ENCODE assay signal across 14 cellular contexts in the genomic region with DNA sequence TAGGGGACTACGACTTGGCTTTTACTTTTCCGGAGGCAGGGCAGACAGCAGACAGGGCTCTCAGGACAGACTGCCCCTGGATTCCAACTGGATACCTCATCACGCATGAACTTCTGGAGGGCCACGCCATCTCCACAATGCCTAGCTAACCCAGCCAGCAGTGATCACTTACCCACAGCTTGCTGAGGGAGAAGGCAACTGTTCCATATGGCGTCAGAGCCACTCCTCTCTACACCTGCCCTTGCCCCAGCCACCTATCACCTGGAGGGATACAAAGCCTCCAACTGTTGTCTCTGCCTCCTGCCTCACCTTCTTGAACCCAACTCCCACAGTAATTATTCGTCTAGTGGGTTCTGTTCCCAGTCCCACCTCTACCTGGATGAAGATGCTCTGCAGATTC. TPM values are rescaled to one million over a fixed set of nuclear protein-coding genes. Genes with fewer than 3 reads are reported as not detected.
DNase-seq lines count a peak whose midpoint lies in the region; ATAC-seq and TF ChIP-seq lines count a peak whose summit lies in the region.
"Had no signal": no experiment of that assay in that cellular context is flagged by ENCODE, and none has a peak within 500 bp of the region (broad histone marks: within the 10 kb centered on the region; RNA-seq: fewer than 3 reads in every experiment).

No MANE protein-coding gene starts in this region.

- CTCF ChIA-PET in activated CD4-positive, alpha-beta T cell treated with anti-CD3 and anti-CD28 coated beads for 36 hours (lab: Charles Lee), result no interaction called here

- H3K27me3 Mint-ChIP-seq in activated CD4-positive, alpha-beta T cell treated with anti-CD3 and anti-CD28 coated beads for 36 hours, result no peaks in the 10 kb centered on the region
- no peaks in the 10 kb centered on the region for H3K27me3 Mint-ChIP-seq in activated naive CD8-positive, alpha-beta T cell treated with anti-CD3 and anti-CD28 coated beads, Interleukin-2, amount 10 ng/mL, durations not matched to agents 7 days and 5 days
- no peaks in the 10 kb centered on the region for H3K27me3 Mint-ChIP-seq in activated naive CD8-positive, alpha-beta T cell treated with anti-CD3 and anti-CD28 coated beads for 36 hours
- H3K27me3 Mint-ChIP-seq in activated T-helper 17 cell treated with anti-CD3 and anti-CD28 coated beads, Interleukin-2, amount 50 U/mL, for 72 hours, result no peaks in the 10 kb centered on the region
- no peaks in the 10 kb centered on the region for H3K27me3 Mint-ChIP-seq in progenitor cell of endocrine pancreas

- no peak for TF ChIP-seq CTCF in progenitor cell of endocrine pancreas (IDR thresholded peaks at IDR 0.05; ENCODE audit: unreplicated experiment)

- peaks cover 32% of the 10 kb centered on the region for H3K4me1 Mint-ChIP-seq in activated CD4-positive, alpha-beta T cell treated with anti-CD3 and anti-CD28 coated beads for 36 hours
- peaks cover 18% of the 10 kb centered on the region for H3K4me1 Mint-ChIP-seq in activated naive CD8-positive, alpha-beta T cell treated with anti-CD3 and anti-CD28 coated beads, Interleukin-2, amount 10 ng/mL, durations not matched to agents 7 days and 5 days
- peaks cover 30% of the 10 kb centered on the region for H3K4me1 Mint-ChIP-seq in activated naive CD8-positive, alpha-beta T cell treated with anti-CD3 and anti-CD28 coated beads for 36 hours
- peaks cover 23% of the 10 kb centered on the region for H3K4me1 Mint-ChIP-seq in activated T-helper 17 cell treated with anti-CD3 and anti-CD28 coated beads, Interleukin-2, amount 50 U/mL, for 72 hours
- no peaks in the 10 kb centered on the region for H3K4me1 Mint-ChIP-seq in progenitor cell of endocrine pancreas (ENCODE audit: low read depth)
- H3K4me1 Mint-ChIP-seq: H9 had no signal

- no peak for ATAC-seq in activated CD4-positive, alpha-beta T cell treated with anti-CD3 and anti-CD28 coated beads for 36 hours
- no peak for ATAC-seq in activated naive CD8-positive, alpha-beta T cell treated with anti-CD3 and anti-CD28 coated beads, Interleukin-2, amount 10 ng/mL, durations not matched to agents 7 days and 5 days (ENCODE audit: low read depth)
- no peak for ATAC-seq in activated T-helper 17 cell treated with anti-CD3 and anti-CD28 coated beads, Interleukin-2, amount 50 U/mL, for 72 hours (replicated peaks)
- no peak for ATAC-seq in GM19023 (IDR thresholded peaks at IDR 0.05; ENCODE audit: unreplicated experiment)
- ATAC-seq: HepG2, PC-3 had no signal

- intact Hi-C loops in activated CD4-positive, alpha-beta T cell treated with anti-CD3 and anti-CD28 coated beads for 36 hours (cut with DNase I, micrococcal nuclease), result loop anchor here in 1 of 2 experiments (2.0 kb wide), 1 partner anchor 19 kb away; a partner anchor contains a TSS

- no peaks in the 10 kb centered on the region for H3K9me3 Mint-ChIP-seq in activated CD4-positive, alpha-beta T cell treated with anti-CD3 and anti-CD28 coated beads for 36 hours (ENCODE audit: low read depth)
- no peaks in the 10 kb centered on the region for H3K9me3 Mint-ChIP-seq in activated naive CD8-positive, alpha-beta T cell treated with anti-CD3 and anti-CD28 coated beads, Interleukin-2, amount 10 ng/mL, durations not matched to agents 7 days and 5 days
- H3K9me3 Mint-ChIP-seq in activated naive CD8-positive, alpha-beta T cell treated with anti-CD3 and anti-CD28 coated beads for 36 hours, result no peaks in the 10 kb centered on the region
- peaks cover 3% of the 10 kb centered on the region for H3K9me3 Mint-ChIP-seq in activated T-helper 17 cell treated with anti-CD3 and anti-CD28 coated beads, Interleukin-2, amount 50 U/mL, for 72 hours
- H3K9me3 Mint-ChIP-seq in progenitor cell of endocrine pancreas (ENCODE audit: low read depth), result no peaks in the 10 kb centered on the region
- H3K9me3 Mint-ChIP-seq: H9 had no signal

- no peak overlapping the region for H3K4me3 Mint-ChIP-seq in activated CD4-positive, alpha-beta T cell treated with anti-CD3 and anti-CD28 coated beads for 36 hours
- H3K4me3 Mint-ChIP-seq in activated naive CD8-positive, alpha-beta T cell treated with anti-CD3 and anti-CD28 coated beads, Interleukin-2, amount 10 ng/mL, durations not matched to agents 7 days and 5 days, result no peak overlapping the region
- no peak overlapping the region for H3K4me3 Mint-ChIP-seq in activated naive CD8-positive, alpha-beta T cell treated with anti-CD3 and anti-CD28 coated beads for 36 hours
- no peak overlapping the region for H3K4me3 Mint-ChIP-seq in activated T-helper 17 cell treated with anti-CD3 and anti-CD28 coated beads, Interleukin-2, amount 50 U/mL, for 72 hours
- no peak overlapping the region for H3K4me3 Mint-ChIP-seq in progenitor cell of endocrine pancreas (ENCODE audit: low read depth)
- H3K4me3 Mint-ChIP-seq: H9 had no signal

- peaks cover 56% of the 10 kb centered on the region for H3K36me3 Mint-ChIP-seq in activated CD4-positive, alpha-beta T cell treated with anti-CD3 and anti-CD28 coated beads for 36 hours (ENCODE audit: low read depth)
- peaks cover 26% of the 10 kb centered on the region for H3K36me3 Mint-ChIP-seq in activated naive CD8-positive, alpha-beta T cell treated with anti-CD3 and anti-CD28 coated beads, Interleukin-2, amount 10 ng/mL, durations not matched to agents 7 days and 5 days
- peaks cover 46% of the 10 kb centered on the region for H3K36me3 Mint-ChIP-seq in activated naive CD8-positive, alpha-beta T cell treated with anti-CD3 and anti-CD28 coated beads for 36 hours
- H3K36me3 Mint-ChIP-seq in activated T-helper 17 cell treated with anti-CD3 and anti-CD28 coated beads, Interleukin-2, amount 50 U/mL, for 72 hours (ENCODE audit: low read depth), result peaks cover 95% of the 10 kb centered on the region
- H3K36me3 Mint-ChIP-seq in progenitor cell of endocrine pancreas (ENCODE audit: insufficient read depth), result peaks cover 14% of the 10 kb centered on the region

- no peak for DNase-seq in activated CD4-positive, alpha-beta T cell treated with anti-CD3 and anti-CD28 coated beads for 36 hours
- DNase-seq in activated CD4-positive, alpha-beta T cell treated with anti-CD3 and anti-CD28 coated beads for 1 hour, result no peak
- peak; percentile 19 for DNase-seq in activated naive CD8-positive, alpha-beta T cell treated with anti-CD3 and anti-CD28 coated beads, Interleukin-2, amount 10 ng/mL, durations not matched to agents 7 days and 5 days
- DNase-seq in activated naive CD8-positive, alpha-beta T cell treated with anti-CD3 and anti-CD28 coated beads for 36 hours, result no peak
- DNase-seq in progenitor cell of endocrine pancreas (ENCODE audit: low spot score, unreplicated experiment) (no peak), NCI-H82 treated with DMSO at 0.1 percent for 48 hours (lab: John Stamatoyannopoulos, UW; ENCODE audit: unreplicated experiment) (no peak)
- DNase-seq: H9, MM.1S, NCI-H1105 treated with DMSO at 0.1 percent for 48 hours, NCI-H187, PC-3 had no signal

- POLR2A ChIA-PET in activated CD4-positive, alpha-beta T cell treated with anti-CD3 and anti-CD28 coated beads for 36 hours (lab: Charles Lee), result no interaction called here
- POLR2A ChIA-PET in activated naive CD8-positive, alpha-beta T cell treated with anti-CD3 and anti-CD28 coated beads, Interleukin-2, amount 10 ng/mL, durations not matched to agents 7 days and 5 days (lab: Charles Lee), result no interaction called here

- H3K27ac Mint-ChIP-seq in activated CD4-positive, alpha-beta T cell treated with anti-CD3 and anti-CD28 coated beads for 36 hours, result peak overlapping the region; percentile 59
- H3K27ac Mint-ChIP-seq in activated naive CD8-positive, alpha-beta T cell treated with anti-CD3 and anti-CD28 coated beads, Interleukin-2, amount 10 ng/mL, durations not matched to agents 7 days and 5 days, result no peak overlapping the region
- H3K27ac Mint-ChIP-seq in activated naive CD8-positive, alpha-beta T cell treated with anti-CD3 and anti-CD28 coated beads for 36 hours, result no peak overlapping the region
- peak overlapping the region; percentile 16 for H3K27ac Mint-ChIP-seq in activated T-helper 17 cell treated with anti-CD3 and anti-CD28 coated beads, Interleukin-2, amount 50 U/mL, for 72 hours
- peak overlapping the region; percentile 10 for H3K27ac Mint-ChIP-seq in progenitor cell of endocrine pancreas
- H3K27ac Mint-ChIP-seq: H9 had no signal

RNA-seq across cellular contexts. Expression of a gene that starts 8.8 kb away (rescaled TPM):
- total RNA-seq in activated CD4-positive, alpha-beta T cell treated with anti-CD3 and anti-CD28 coated beads for 36 hours, result 100 to 1,000 TPM; 110 to 127 TPM
- total RNA-seq in activated naive CD8-positive, alpha-beta T cell treated with anti-CD3 and anti-CD28 coated beads, Interleukin-2, amount 10 ng/mL, durations not matched to agents 7 days and 5 days, result 100 to 1,000 TPM; 113 to 117 TPM
- total RNA-seq in activated naive CD8-positive, alpha-beta T cell treated with anti-CD3 and anti-CD28 coated beads for 36 hours, result 100 to 1,000 TPM; 123 to 134 TPM
- 100 to 1,000 TPM in 1 of 2 donors, 10 to 100 TPM in 1; 98.8 to 171 TPM for total RNA-seq in activated T-helper 17 cell treated with anti-CD3 and anti-CD28 coated beads, Interleukin-2, amount 50 U/mL, for 72 hours
- 77.7 and 82.2 TPM in 2 replicates for total RNA-seq in progenitor cell of endocrine pancreas

RNA-seq across cellular contexts. Expression of a gene that starts 8.9 kb away (rescaled TPM):
- 10 to 100 TPM; 11.8 to 13.4 TPM for total RNA-seq in activated CD4-positive, alpha-beta T cell treated with anti-CD3 and anti-CD28 coated beads for 36 hours
- total RNA-seq in activated naive CD8-positive, alpha-beta T cell treated with anti-CD3 and anti-CD28 coated beads, Interleukin-2, amount 10 ng/mL, durations not matched to agents 7 days and 5 days, result 10 to 100 TPM in 1 of 2 experiments, 1 to 10 TPM in 1; 8.6 to 11.1 TPM
- 10 to 100 TPM; 32.5 to 34.6 TPM for total RNA-seq in activated naive CD8-positive, alpha-beta T cell treated with anti-CD3 and anti-CD28 coated beads for 36 hours
- total RNA-seq in activated T-helper 17 cell treated with anti-CD3 and anti-CD28 coated beads, Interleukin-2, amount 50 U/mL, for 72 hours, result 10 to 100 TPM in 1 of 2 donors, 1 to 10 TPM in 1; 9.0 to 22.2 TPM
- total RNA-seq in progenitor cell of endocrine pancreas, result 7.3 and 8.7 TPM in 2 replicates

RNA-seq across cellular contexts. Expression of a gene that starts 18.8 kb away (rescaled TPM):
- total RNA-seq in activated CD4-positive, alpha-beta T cell treated with anti-CD3 and anti-CD28 coated beads for 36 hours, result 10 to 100 TPM; 75.2 to 81.4 TPM
- total RNA-seq in activated naive CD8-positive, alpha-beta T cell treated with anti-CD3 and anti-CD28 coated beads, Interleukin-2, amount 10 ng/mL, durations not matched to agents 7 days and 5 days, result 100 to 1,000 TPM; 134 to 136 TPM
- total RNA-seq in activated naive CD8-positive, alpha-beta T cell treated with anti-CD3 and anti-CD28 coated beads for 36 hours, result 10 to 100 TPM; 72.8 to 74.6 TPM
- 10 to 100 TPM; 84.2 to 95.7 TPM for total RNA-seq in activated T-helper 17 cell treated with anti-CD3 and anti-CD28 coated beads, Interleukin-2, amount 50 U/mL, for 72 hours
- 74.2 and 75.3 TPM in 2 replicates for total RNA-seq in progenitor cell of endocrine pancreas

RNA-seq across cellular contexts. Expression of a gene that starts 39.4 kb away (rescaled TPM):
- 10 to 100 TPM; 38.2 to 42.3 TPM for total RNA-seq in activated CD4-positive, alpha-beta T cell treated with anti-CD3 and anti-CD28 coated beads for 36 hours
- 10 to 100 TPM; 48.4 to 48.8 TPM for total RNA-seq in activated naive CD8-positive, alpha-beta T cell treated with anti-CD3 and anti-CD28 coated beads, Interleukin-2, amount 10 ng/mL, durations not matched to agents 7 days and 5 days
- 10 to 100 TPM; 52.4 to 59.7 TPM for total RNA-seq in activated naive CD8-positive, alpha-beta T cell treated with anti-CD3 and anti-CD28 coated beads for 36 hours
- 10 to 100 TPM; 47.9 to 57.6 TPM for total RNA-seq in activated T-helper 17 cell treated with anti-CD3 and anti-CD28 coated beads, Interleukin-2, amount 50 U/mL, for 72 hours
- total RNA-seq in progenitor cell of endocrine pancreas, result 43.9 and 49.1 TPM in 2 replicates

Comparison
In these comparisons a context has a peak if more than half of its experiments do, and no peak if none do; other contexts are left out.
1. H3K27ac Mint-ChIP-seq: peak in activated CD4-positive, alpha-beta T cell treated with anti-CD3 and anti-CD28 coated beads for 36 hours (single experiment), activated T-helper 17 cell treated with anti-CD3 and anti-CD28 coated beads, Interleukin-2, amount 50 U/mL, for 72 hours (single experiment) and progenitor cell of endocrine pancreas (single experiment); none in activated naive CD8-positive, alpha-beta T cell treated with anti-CD3 and anti-CD28 coated beads, Interleukin-2, amount 10 ng/mL, durations not matched to agents 7 days and 5 days (single experiment) and activated naive CD8-positive, alpha-beta T cell treated with anti-CD3 and anti-CD28 coated beads for 36 hours (single experiment).